ENCODE assay signal across 18 cellular contexts in the genomic region with DNA sequence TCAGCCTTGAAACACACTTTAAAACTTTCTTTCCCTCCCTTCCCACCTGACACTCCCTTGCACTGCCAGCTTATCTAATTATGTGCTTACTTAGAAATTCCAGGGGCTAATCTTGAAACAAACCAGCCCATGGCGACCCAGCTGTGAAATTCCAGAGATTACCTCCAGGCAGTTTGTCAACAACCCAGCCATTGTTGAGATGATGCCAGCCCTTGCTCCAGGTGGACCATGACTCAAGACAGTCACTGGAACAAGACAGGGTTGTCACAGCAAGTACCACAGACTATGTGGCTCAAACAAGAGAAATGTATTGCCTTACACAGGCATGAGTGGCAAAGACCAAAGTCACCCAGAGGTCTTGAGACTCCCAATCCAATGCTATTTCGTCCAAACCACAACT. TPM values are rescaled to one million over a fixed set of nuclear protein-coding genes. Genes with fewer than 3 reads are reported as not detected.
DNase-seq lines count a peak whose midpoint lies in the region; ATAC-seq and TF ChIP-seq lines count a peak whose summit lies in the region.
"Had no signal": no experiment of that assay in that cellular context is flagged by ENCODE, and none has a peak within 500 bp of the region (broad histone marks: within the 10 kb centered on the region; RNA-seq: fewer than 3 reads in every experiment).

No MANE protein-coding gene starts in this region.

- H3K27me3 ChIP-seq in HUES48 (ENCODE audit: control insufficient read depth, insufficient read depth, low read length) (no peaks in the 10 kb centered on the region), thyroid gland (no peaks in the 10 kb centered on the region)
- H3K27me3 ChIP-seq: testis had no signal

- no peaks in the 10 kb centered on the region for H3K9me3 ChIP-seq in HUES48 (ENCODE audit: control insufficient read depth, insufficient read depth, low read length)
- H3K9me3 ChIP-seq in thyroid gland = no peaks in the 10 kb centered on the region
- H3K9me3 ChIP-seq: testis had no signal

- no peak overlapping the region for H3K4me3 ChIP-seq in HUES48 (ENCODE audit: low read depth, low read length)
- H3K4me3 ChIP-seq in thyroid gland (replicated peaks in 1 of 3) = no peak overlapping the region
- H3K4me3 ChIP-seq: K562, testis had no signal

- H3K4me1 ChIP-seq in HUES48 (ENCODE audit: control insufficient read depth, insufficient read depth, low read length) = 0 out of 2 replicates have a peak, but pooled peaks cover 4% of the 10 kb centered on the region
- H3K4me1 ChIP-seq in thyroid gland = no peaks in the 10 kb centered on the region
- H3K4me1 ChIP-seq: testis had no signal

- no peak for TF ChIP-seq POLR2A in thyroid gland (IDR thresholded peaks at IDR 0.05)

- TF ChIP-seq CTCF in thyroid gland (IDR thresholded peaks at IDR 0.05) = no peak

- DNase-seq in ecto neural progenitor cell (ENCODE audit: low spot score) (peak; percentile 66), left lobe of liver (ENCODE audit: low spot score) (no peak), thyroid gland (peak; percentile 49 to 82)
- no peak for DNase-seq in stimulated activated CD4-positive, alpha-beta T cell treated with anti-CD3 and anti-CD28 coated beads, Interleukin-15, amount 100 ng/mL, for 24 hours
- DNase-seq: activated CD4-positive, alpha-beta T cell treated with anti-CD3 and anti-CD28 coated beads for 1 hour; hippocampal formation; NCI-H187; NCI-H345; testis had no signal

- ATAC-seq in left lobe of liver = peak; percentile 32
- ATAC-seq in HG03354 (IDR thresholded peaks at IDR 0.05; ENCODE audit: poor library complexity, severe bottlenecking, unreplicated experiment) = no peak
- no peak for ATAC-seq in HG02973 (IDR thresholded peaks at IDR 0.05; ENCODE audit: unreplicated experiment)
- ATAC-seq: HCT116, K562 had no signal

- 48 to 51% methylated on average over 2 of the region's 2 CpGs for WGBS in thyroid gland, 2 donors

- H3K36me3 ChIP-seq in HUES48 (ENCODE audit: control insufficient read depth, insufficient read depth, low read length) (no peaks in the 10 kb centered on the region), thyroid gland (no peaks in the 10 kb centered on the region)

- H3K9ac ChIP-seq in HUES48 (ENCODE audit: low read depth, low read length) = no peak overlapping the region

- H3K27ac ChIP-seq in HUES48 (ENCODE audit: low read depth, low read length) (peak overlapping the region; percentile 34), thyroid gland (no peak overlapping the region)
- H3K27ac ChIP-seq: RWPE1, testis had no signal

- intact Hi-C loops in thyroid gland (cut with DNase I) = no loop called here

RNA-seq across cellular contexts. Expression of gene FYB2, which starts 7.9 kb away (rescaled TPM):
- total RNA-seq in left lobe of liver = 19.4 TPM
- 1 to 10 TPM in 1 of 4 donors, under 1 TPM in 2, not detected in 1; 0.13 to 1.6 (median 0.78) TPM for total RNA-seq in thyroid gland
- total RNA-seq: activated T-helper 1 cell treated with anti-CD3 and anti-CD28 coated beads, Interleukin-12 subunit alpha, Interleukin-12 subunit beta, Interleukin-2, Interleukin-4 antibody, amounts not matched to agents 30 ng/mL and 10 ng/mL and 1 ng/mL, durations not matched to agents 14 hours and 24 hours and 36 hours; K562; mononuclear cell; neural crest cell had no signal

RNA-seq across cellular contexts. Expression of gene C8A, which starts 43.3 kb away (rescaled TPM):
- total RNA-seq in left lobe of liver (302 TPM), thyroid gland (not detected)
- total RNA-seq: activated T-helper 1 cell treated with anti-CD3 and anti-CD28 coated beads, Interleukin-12 subunit alpha, Interleukin-12 subunit beta, Interleukin-2, Interleukin-4 antibody, amounts not matched to agents 30 ng/mL and 10 ng/mL and 1 ng/mL, durations not matched to agents 14 hours and 24 hours and 36 hours; mononuclear cell; neural crest cell; testis had no signal

Comparison
In these comparisons a context has a peak if more than half of its experiments do, and no peak if none do; other contexts are left out.
1. DNase-seq: peak in ecto neural progenitor cell (single experiment) and thyroid gland (2 of 2); none in left lobe of liver (single experiment) and stimulated activated CD4-positive, alpha-beta T cell treated with anti-CD3 and anti-CD28 coated beads, Interleukin-15, amount 100 ng/mL, for 24 hours (single experiment).
2. RNA of gene C8A, which starts 43.3 kb away (total RNA-seq): 302 TPM in left lobe of liver (single experiment); not detected in thyroid gland; every median in the first group is over 100 times any median in the second.